ENCODE assay signal across 8 cellular contexts in genomic region chr5:37839441-37840035, GRCh38. TPM values are rescaled to one million over a fixed set of nuclear protein-coding genes. Genes with fewer than 3 reads are reported as not detected.
DNase-seq lines count a peak whose midpoint lies in the region; ATAC-seq, FAIRE-seq and TF ChIP-seq lines count a peak whose summit lies in the region.

No MANE protein-coding gene starts in this region.

- no peaks in the 10 kb centered on the region for H3K9me3 Mint-ChIP-seq in MCF 10A (ENCODE audit: unreplicated experiment)

- ATAC-seq in HG02763 (IDR thresholded peaks at IDR 0.05; ENCODE audit: unreplicated experiment) = no peak
- no peak for ATAC-seq in HG03139 (IDR thresholded peaks at IDR 0.05; ENCODE audit: unreplicated experiment)

- H3K27ac Mint-ChIP-seq in MCF 10A (ENCODE audit: low read depth, unreplicated experiment) = no peak overlapping the region

- in situ Hi-C loops in T47D (cut with HindIII; ENCODE audit: low pct_unique_long_range_greater_than_20kb, low sequenced_read_pairs) = no loop called here

- peak overlapping the region; percentile 50 for H3K4me2 ChIP-seq in parathyroid adenoma (ENCODE audit: low read length)

- H3K9ac ChIP-seq in parathyroid adenoma = no peak overlapping the region

- peaks cover 10% of the 10 kb centered on the region for H3K4me1 Mint-ChIP-seq in MCF 10A (ENCODE audit: insufficient read depth, unreplicated experiment)

- peak overlapping the region; percentile 82 for H3K4me3 ChIP-seq in SJCRH30
- peak overlapping the region; percentile 14 for H3K4me3 ChIP-seq in parathyroid adenoma (ENCODE audit: low read depth, low read length)

- no peaks in the 10 kb centered on the region for H3K79me2 ChIP-seq in parathyroid adenoma

- H3K4me1 ChIP-seq in SJCRH30 = peaks cover 5% of the 10 kb centered on the region; the same call in 1 of the 2 replicates
- H3K4me1 ChIP-seq in parathyroid adenoma = no peaks in the 10 kb centered on the region

- peaks cover 13% of the 10 kb centered on the region for H3K36me3 ChIP-seq in SJCRH30
- no peaks in the 10 kb centered on the region for H3K36me3 ChIP-seq in parathyroid adenoma (ENCODE audit: control insufficient read depth, insufficient read depth, low read length)

- intact Hi-C loops in MCF 10A (cut with micrococcal nuclease) = loop anchor here (5.0 kb wide), 2 partner anchors 183 to 307 kb away; no protein-coding TSS in a partner anchor

- no peak for TF ChIP-seq CTCF in MCF 10A (IDR thresholded peaks at IDR 0.05; ENCODE audit: unreplicated experiment)
- no peak for TF ChIP-seq CTCF in parathyroid adenoma (IDR thresholded peaks at IDR 0.05)

- H3K27me3 ChIP-seq in SJCRH30 = no peaks in the 10 kb centered on the region
- H3K27me3 ChIP-seq in parathyroid adenoma (ENCODE audit: control insufficient read depth, insufficient read depth, low read length) = peaks cover 16% of the 10 kb centered on the region

- DNase-seq in T47D (ENCODE audit: low read depth in 1 of 2, low spot score in 1 of 2) (peak; percentile 50 to 74), MCF 10A (ENCODE audit: unreplicated experiment) (no peak), SJCRH30 (peak; percentile 79 to 81), frontal cortex (ENCODE audit: low spot score in 2 of 2) (peak; percentile 64 to 80), KG1 (lab: John Stamatoyannopoulos, UW) (no peak)

- no peak for FAIRE-seq in frontal cortex (lab: Jason Lieb, UNC)

- H3K27ac ChIP-seq in SJCRH30 (peak overlapping the region; percentile 90), parathyroid adenoma (no peak overlapping the region)

- CTCF ChIA-PET in MCF 10A (lab: Yijun Ruan, JAX) = interaction anchor here (0.9 to 4.4 kb wide), 4 partner anchors 129 to 355 kb away, joined by 3 to 45 read pairs (median 3); no protein-coding TSS in a partner anchor

- BruUV-seq in MCF 10A (replicated peaks; lab: Mats Ljungman, UMichigan) = no TSS peak

- POLR2A ChIA-PET in MCF 10A (lab: Yijun Ruan, JAX) = no interaction called here

- H3K9me3 ChIP-seq in SJCRH30 (replicated peaks) (no peaks in the 10 kb centered on the region), parathyroid adenoma (ENCODE audit: control insufficient read depth, low read length) (no peaks in the 10 kb centered on the region)

- no peak overlapping the region for H3K4me3 Mint-ChIP-seq in MCF 10A (ENCODE audit: unreplicated experiment)

- no peak overlapping the region for H2AFZ ChIP-seq in parathyroid adenoma

- H3K36me3 Mint-ChIP-seq in MCF 10A (ENCODE audit: insufficient read depth, unreplicated experiment) = no peaks in the 10 kb centered on the region

- H3K27me3 Mint-ChIP-seq in MCF 10A (ENCODE audit: insufficient read depth, unreplicated experiment) = peaks cover 9% of the 10 kb centered on the region

RNA-seq across cellular contexts. Expression of gene GDNF, which starts 0.3 kb away (rescaled TPM):
- not detected in 2 replicates for total RNA-seq in MCF 10A (2022)
- total RNA-seq in SJCRH30 (2014; rRNA removed; shearing (Covaris generic)) = 5.9 and 9.4 TPM in 2 replicates
- not detected for total RNA-seq in frontal cortex

Comparison
In these comparisons a context has a peak if more than half of its experiments do, and no peak if none do; other contexts are left out.
1. DNase-seq: peak in T47D (2 of 2), SJCRH30 (2 of 2) and frontal cortex (2 of 2); none in MCF 10A (single experiment) and KG1 (single experiment).